In the genomic region with DNA sequence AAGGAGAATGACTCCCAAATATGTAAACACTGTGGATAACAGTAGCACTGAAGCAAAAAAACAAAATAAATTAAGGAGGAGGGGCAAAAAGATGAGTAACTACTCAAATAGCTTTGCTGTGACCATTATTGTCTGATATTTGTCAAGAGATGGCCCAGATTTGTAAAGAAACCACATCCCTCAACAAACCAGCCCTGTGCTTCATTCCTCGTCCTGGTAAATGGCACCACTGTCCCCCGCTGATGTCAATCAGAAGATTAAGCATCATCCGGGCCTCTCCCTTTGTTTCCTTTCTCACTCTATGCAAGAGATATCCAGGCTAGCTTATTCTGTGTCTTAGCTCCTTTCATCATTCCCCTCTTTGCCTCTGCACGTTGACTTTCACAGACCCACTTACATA, we compare ENCODE assay signal across 13 cellular contexts.
A peak's percentile ranks its signal among the peaks of the same experiment; 100 is the strongest.
DNase-seq lines count a peak whose midpoint lies in the region; ATAC-seq and TF ChIP-seq lines count a peak whose summit lies in the region.
"Had no signal": no experiment of that assay in that cellular context is flagged by ENCODE, and none has a peak within 500 bp of the region (broad histone marks: within the 10 kb centered on the region; RNA-seq: fewer than 3 reads in every experiment).

No MANE protein-coding gene starts in this region.

- no peak for ATAC-seq in GM21390 (IDR thresholded peaks at IDR 0.05; ENCODE audit: unreplicated experiment)
- ATAC-seq: left lobe of liver, Panc1 had no signal

- H3K4me3 ChIP-seq in adipocyte (ENCODE audit: low read length): peak overlapping the region; percentile 89
- H3K4me3 ChIP-seq in foreskin fibroblast (ENCODE audit: low read depth in 1 of 2, low read length in 2 of 2): peak overlapping the region; percentile 37 to 71
- peak overlapping the region in 3 of 4 donors; percentile 5 to 58 (median 58) for H3K4me3 ChIP-seq in sigmoid colon

- peaks cover 26% of the 10 kb centered on the region for H3K36me3 ChIP-seq in adipocyte (ENCODE audit: control insufficient read depth, insufficient read depth, low read length, severe bottlenecking)
- peaks cover 0 to 18% (median 7%) of the 10 kb centered on the region in 4 donors for H3K36me3 ChIP-seq in sigmoid colon

- H3K9me3 ChIP-seq in adipocyte (ENCODE audit: control insufficient read depth, low read length) (no peaks in the 10 kb centered on the region), sigmoid colon (no peaks in the 10 kb centered on the region)
- H3K9me3 ChIP-seq: tibial nerve had no signal

- DNase-seq in COLO829 (ENCODE audit: low spot score) (peak; percentile 9), adipocyte (ENCODE audit: low read depth) (peak; percentile 62), foreskin fibroblast (peak; percentile 35 to 63), sigmoid colon (no peak), NCI-H1105 (lab: John Stamatoyannopoulos, UW) (no peak), MV-4-11 (lab: John Stamatoyannopoulos, UW) (no peak), UCSD-AML1 (lab: John Stamatoyannopoulos, UW; ENCODE audit: unreplicated experiment) (no peak)
- DNase-seq: activated CD4-positive, CD25-positive, alpha-beta regulatory T cell; NCI-H1105 treated with DMSO at 0.1 percent for 48 hours had no signal

- intact Hi-C loops in sigmoid colon (cut with DNase I): no loop called here

- WGBS in sigmoid colon, 2 donors: 73 to 76% methylated on average over 4 of the region's 4 CpGs

- TF ChIP-seq CTCF in foreskin fibroblast (IDR thresholded peaks at IDR 0.05; ENCODE audit: low read depth, low read length): no peak
- no peak for TF ChIP-seq CTCF in sigmoid colon (IDR thresholded peaks at IDR 0.05)

- no peak for TF ChIP-seq POLR2A in sigmoid colon (IDR thresholded peaks at IDR 0.05)

- TF ChIP-seq EP300 in sigmoid colon (IDR thresholded peaks at IDR 0.05): no peak

- H3K9ac ChIP-seq in adipocyte (ENCODE audit: low read length): peak overlapping the region; percentile 91

- H3K27me3 ChIP-seq in adipocyte (replicated peaks; ENCODE audit: control insufficient read depth, insufficient read depth, low read length): no peaks in the 10 kb centered on the region
- H3K27me3 ChIP-seq in sigmoid colon: no peaks in the 10 kb centered on the region
- H3K27me3 ChIP-seq: tibial nerve had no signal

- peak overlapping the region; percentile 89 to 94 (median 92) for H3K27ac ChIP-seq in sigmoid colon

- H3K4me1 ChIP-seq in adipocyte (ENCODE audit: control insufficient read depth, insufficient read depth, low read length): peaks cover 28% of the 10 kb centered on the region
- H3K4me1 ChIP-seq in sigmoid colon: peaks cover 0 to 40% (median 15%) of the 10 kb centered on the region in 4 donors

Comparison
In these comparisons a context has a peak if more than half of its experiments do, and no peak if none do; other contexts are left out.
1. DNase-seq: peak in COLO829 (single experiment), adipocyte (single experiment) and foreskin fibroblast (2 of 2); none in sigmoid colon (single experiment), NCI-H1105 (single experiment), MV-4-11 (single experiment) and UCSD-AML1 (single experiment).
2. Peak in every context shown above with its lines, with median percentiles within 50 percentile points of each other: H3K4me3 ChIP-seq.